ENCODE assay signal across 12 cellular contexts in the genomic region with DNA sequence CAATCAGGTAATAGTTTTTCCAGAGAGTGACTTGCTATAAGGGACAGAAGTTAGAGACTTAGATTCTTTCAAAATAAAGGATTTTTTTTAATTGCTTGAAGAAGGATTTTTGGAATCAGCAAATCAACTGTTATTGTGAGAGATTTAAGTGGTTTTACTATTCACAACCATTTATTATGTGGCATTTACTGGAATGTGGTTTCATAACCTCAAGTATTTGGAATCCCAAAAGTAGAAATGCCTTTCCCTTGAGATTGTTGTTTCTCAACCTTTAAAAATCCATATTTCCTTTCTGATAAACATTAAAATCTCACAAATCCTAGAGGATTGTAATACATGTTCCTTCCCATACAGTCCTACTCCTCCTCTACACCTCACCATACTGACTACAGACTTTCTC. TPM values are rescaled to one million over a fixed set of nuclear protein-coding genes. Genes with fewer than 3 reads are reported as not detected.
DNase-seq lines count a peak whose midpoint lies in the region; ATAC-seq and TF ChIP-seq lines count a peak whose summit lies in the region.
"Had no signal": no experiment of that assay in that cellular context is flagged by ENCODE, and none has a peak within 500 bp of the region (broad histone marks: within the 10 kb centered on the region; RNA-seq: fewer than 3 reads in every experiment).

No MANE protein-coding gene starts in this region.

- H3K9me3 Mint-ChIP-seq in T-helper 2 cell treated with Interferon-gamma antibody and Interleukin-4, amounts not matched to agents 5 μg/mL and 100 μg/mL, for 36 hours: peaks cover 9% of the 10 kb centered on the region
- H3K9me3 Mint-ChIP-seq in stimulated activated memory B cell treated with anti-CD40 and anti-IgM and Interleukin-4, amounts not matched to agents 10 μg/mL and 1 μg/mL and 100 μg/mL, for 72 hours: no peaks in the 10 kb centered on the region

- H3K4me1 Mint-ChIP-seq in T-helper 2 cell treated with Interferon-gamma antibody and Interleukin-4, amounts not matched to agents 5 μg/mL and 100 μg/mL, for 36 hours (ENCODE audit: low read depth): peaks cover 64% of the 10 kb centered on the region
- peaks cover 88% of the 10 kb centered on the region for H3K4me1 Mint-ChIP-seq in stimulated activated memory B cell treated with anti-CD40 and anti-IgM and Interleukin-4, amounts not matched to agents 10 μg/mL and 1 μg/mL and 100 μg/mL, for 72 hours

- H3K27ac Mint-ChIP-seq in T-helper 2 cell treated with Interferon-gamma antibody and Interleukin-4, amounts not matched to agents 5 μg/mL and 100 μg/mL, for 36 hours: peak overlapping the region; percentile 88
- peak overlapping the region; percentile 87 for H3K27ac Mint-ChIP-seq in stimulated activated memory B cell treated with anti-CD40 and anti-IgM and Interleukin-4, amounts not matched to agents 10 μg/mL and 1 μg/mL and 100 μg/mL, for 72 hours

- TF ChIP-seq CTCF in fibroblast of mammary gland (conservative IDR thresholded peaks at IDR 0.05; ENCODE audit: control insufficient read depth, insufficient read depth, low read depth, low read length): no peak

- peaks cover 43% of the 10 kb centered on the region for H3K4me1 ChIP-seq in SJSA1 (replicated peaks)

- DNase-seq in T-helper 2 cell treated with Interferon-gamma antibody and Interleukin-4, amounts not matched to agents 5 μg/mL and 100 μg/mL, for 36 hours (ENCODE audit: low spot score): no peak
- DNase-seq in T-helper 2 cell (no peak), SJSA1 (ENCODE audit: low read depth in 1 of 2, low spot score in 2 of 2) (peak in 1 of 2 experiments; percentile 48), fibroblast of mammary gland (ENCODE audit: low read depth) (peak; percentile 59), amniotic stem cell (lab: John Stamatoyannopoulos, UW) (no peak)
- DNase-seq in activated effector memory CD4-positive, alpha-beta T cell treated with anti-CD3 and anti-CD28 coated beads, Interleukin-2, amount 50 U/mL, for 16 hours: no peak
- DNase-seq: left colon, NCI-H510A treated with DMSO at 0.1 percent for 48 hours, retina, T1000 had no signal

- H3K36me3 Mint-ChIP-seq in T-helper 2 cell treated with Interferon-gamma antibody and Interleukin-4, amounts not matched to agents 5 μg/mL and 100 μg/mL, for 36 hours (ENCODE audit: low read depth): peaks cover 63% of the 10 kb centered on the region
- peaks cover 56% of the 10 kb centered on the region for H3K36me3 Mint-ChIP-seq in stimulated activated memory B cell treated with anti-CD40 and anti-IgM and Interleukin-4, amounts not matched to agents 10 μg/mL and 1 μg/mL and 100 μg/mL, for 72 hours

- no peak for ATAC-seq in stimulated activated memory B cell treated with anti-CD40 and anti-IgM and Interleukin-4, amounts not matched to agents 10 μg/mL and 1 μg/mL and 100 μg/mL, for 72 hours
- ATAC-seq in HG03457 (IDR thresholded peaks at IDR 0.05; ENCODE audit: unreplicated experiment): no peak
- ATAC-seq: left colon had no signal

- no peaks in the 10 kb centered on the region for H3K27me3 ChIP-seq in SJSA1 (replicated peaks)

- no peaks in the 10 kb centered on the region for H3K27me3 Mint-ChIP-seq in T-helper 2 cell treated with Interferon-gamma antibody and Interleukin-4, amounts not matched to agents 5 μg/mL and 100 μg/mL, for 36 hours (ENCODE audit: low read depth)
- no peaks in the 10 kb centered on the region for H3K27me3 Mint-ChIP-seq in stimulated activated memory B cell treated with anti-CD40 and anti-IgM and Interleukin-4, amounts not matched to agents 10 μg/mL and 1 μg/mL and 100 μg/mL, for 72 hours

- H3K4me3 Mint-ChIP-seq in T-helper 2 cell treated with Interferon-gamma antibody and Interleukin-4, amounts not matched to agents 5 μg/mL and 100 μg/mL, for 36 hours: peak overlapping the region; percentile 77
- H3K4me3 Mint-ChIP-seq in stimulated activated memory B cell treated with anti-CD40 and anti-IgM and Interleukin-4, amounts not matched to agents 10 μg/mL and 1 μg/mL and 100 μg/mL, for 72 hours: no peak overlapping the region

- H3K9me3 ChIP-seq in SJSA1 (replicated peaks): no peaks in the 10 kb centered on the region

- H3K4me3 ChIP-seq in SJSA1 (no peak overlapping the region), fibroblast of mammary gland (ENCODE audit: control insufficient read depth, low read depth, low read length) (no peak overlapping the region)

- H3K36me3 ChIP-seq in SJSA1: peaks cover 66% of the 10 kb centered on the region

- peak overlapping the region; percentile 69 for H3K27ac ChIP-seq in SJSA1

RNA-seq across cellular contexts. Expression of a gene that starts 5.0 kb away (rescaled TPM):
- 67.5 and 106 TPM in 2 replicates for total RNA-seq in SJSA1 (2014; rRNA removed; shearing (Covaris generic))
